ENCODE assay signal across 6 cellular contexts in the genomic region with DNA sequence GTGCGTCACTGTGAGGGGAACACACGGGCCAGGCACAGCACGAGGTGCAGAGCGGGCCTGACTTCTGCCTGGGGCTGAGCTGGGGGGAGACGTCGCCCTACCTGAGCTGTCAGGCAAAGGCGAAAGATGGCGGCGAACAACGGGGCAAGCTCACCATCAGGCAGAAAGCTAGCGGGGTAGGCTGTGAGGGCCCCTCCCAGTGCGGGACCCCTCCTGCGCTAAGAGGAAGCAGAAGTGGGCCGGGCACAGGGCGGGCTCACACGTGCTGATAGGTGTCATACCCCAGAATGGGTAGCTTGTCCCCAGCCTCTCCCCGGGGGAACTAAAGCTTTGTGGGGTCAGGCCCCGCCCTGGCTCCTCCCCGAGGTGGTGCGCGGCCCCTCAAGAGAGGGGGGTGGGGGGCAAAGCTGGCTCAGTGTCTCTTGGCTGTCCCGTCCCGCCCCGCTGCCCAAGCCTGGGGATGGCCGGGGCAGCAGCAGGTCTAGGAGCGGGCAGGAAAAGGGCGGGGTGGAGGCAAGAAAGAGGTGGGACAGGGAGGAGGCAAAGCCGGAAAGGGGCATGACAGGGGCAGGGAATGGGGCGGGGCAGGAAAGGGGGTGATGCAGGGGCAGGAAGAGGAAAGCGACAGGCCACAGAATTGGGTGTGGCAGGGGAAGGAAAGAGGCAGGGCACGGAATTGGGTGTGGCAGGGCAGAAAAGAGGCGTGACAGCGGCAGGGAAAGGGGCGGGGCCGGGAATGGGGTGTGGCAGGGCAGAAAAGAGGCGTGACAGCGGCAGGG. TPM values are rescaled to one million over a fixed set of nuclear protein-coding genes. Genes with fewer than 3 reads are reported as not detected.
DNase-seq lines count a peak whose midpoint lies in the region; ATAC-seq lines count a peak whose summit lies in the region.

No MANE protein-coding gene starts in this region.

- DNase-seq in activated T-cell treated with anti-CD3 and anti-CD28 coated beads, Interleukin-2, amount 50 U/mL, for 48 hours, result peak; percentile 75 to 79
- DNase-seq in left lobe of liver (ENCODE audit: low spot score), result peak; percentile 50
- DNase-seq in NCI-H345 treated with DMSO at 0.1 percent for 48 hours (lab: John Stamatoyannopoulos, UW; ENCODE audit: unreplicated experiment), result no peak

- peaks cover 0 to 6% (median 3%) of the 10 kb centered on the region in 3 donors for H3K4me1 Mint-ChIP-seq in IgD-negative memory B cell

- H3K27ac Mint-ChIP-seq in IgD-negative memory B cell, result peak overlapping the region in 2 of 3 donors; percentile 31 to 91

- H3K27me3 Mint-ChIP-seq in IgD-negative memory B cell, result no peaks in the 10 kb centered on the region

- H3K36me3 Mint-ChIP-seq in IgD-negative memory B cell, result no peaks in the 10 kb centered on the region

- H3K9me3 Mint-ChIP-seq in IgD-negative memory B cell, result no peaks in the 10 kb centered on the region

- peak overlapping the region in 3 of 4 donors; percentile 22 to 65 (median 41) for H3K4me3 Mint-ChIP-seq in IgD-negative memory B cell

- ATAC-seq in left lobe of liver (no peak), GM19467 (IDR thresholded peaks at IDR 0.05; ENCODE audit: unreplicated experiment) (no peak), GM21576 (IDR thresholded peaks at IDR 0.05; ENCODE audit: unreplicated experiment) (no peak)

RNA-seq across cellular contexts. Expression of a gene that starts 14.7 kb away (rescaled TPM):
- 67.9 TPM for polyA plus RNA-seq in IgD-negative memory B cell
- total RNA-seq in left lobe of liver, result 20.2 TPM

RNA-seq across cellular contexts. Expression of a gene that starts 28.3 kb away (rescaled TPM):
- polyA plus RNA-seq in IgD-negative memory B cell, result 0.30 TPM
- total RNA-seq in left lobe of liver, result 21.4 TPM

RNA-seq across cellular contexts. Expression of a gene that starts 38.0 kb away (rescaled TPM):
- polyA plus RNA-seq in IgD-negative memory B cell, result 9.5 TPM
- 3.5 TPM for total RNA-seq in left lobe of liver

RNA-seq across cellular contexts. Expression of a gene that starts 39.5 kb away (rescaled TPM):
- polyA plus RNA-seq in IgD-negative memory B cell, result 106 TPM
- 24.2 TPM for total RNA-seq in left lobe of liver

RNA-seq across cellular contexts. Expression of a gene that starts 46.5 kb away (rescaled TPM):
- 5.2 TPM for polyA plus RNA-seq in IgD-negative memory B cell
- total RNA-seq in left lobe of liver, result 17.8 TPM
